Comparison of ENCODE assay signal across 20 cellular contexts in genomic region chr14:70011708-70012107, GRCh38.
DNase-seq lines count a peak whose midpoint lies in the region; ATAC-seq, FAIRE-seq and TF ChIP-seq lines count a peak whose summit lies in the region.
"Had no signal": no experiment of that assay in that cellular context is flagged by ENCODE, and none has a peak within 500 bp of the region (broad histone marks: within the 10 kb centered on the region; RNA-seq: fewer than 3 reads in every experiment).

No MANE protein-coding gene starts in this region.

- H3K27me3 Mint-ChIP-seq in brain, result no peaks in the 10 kb centered on the region
- peaks cover under 1% of the 10 kb centered on the region for H3K27me3 Mint-ChIP-seq in neural progenitor cell (ENCODE audit: insufficient read depth, low read depth)

- H3K36me3 ChIP-seq in neural progenitor cell (peaks cover 28% of the 10 kb centered on the region), small intestine (ENCODE audit: control insufficient read depth in 2 of 2, insufficient read depth in 2 of 2, low read length in 2 of 2) (no peaks in the 10 kb centered on the region)

- peaks cover 57% of the 10 kb centered on the region for H3K4me1 Mint-ChIP-seq in brain
- peaks cover 55% of the 10 kb centered on the region for H3K4me1 Mint-ChIP-seq in neural progenitor cell

- H3K4me1 ChIP-seq in neural progenitor cell (peaks cover 19% of the 10 kb centered on the region), small intestine (ENCODE audit: control insufficient read depth in 2 of 2, insufficient read depth in 1 of 2, low read depth in 1 of 2, low read length in 1 of 2) (no peaks in the 10 kb centered on the region)

- TF ChIP-seq CTCF in brain (conservative IDR thresholded peaks at IDR 0.05) (no peak), neural progenitor cell (IDR thresholded peaks at IDR 0.05) (no peak)

- no peak overlapping the region for H3K4me2 ChIP-seq in neural progenitor cell

- H4K20me1 ChIP-seq in neural progenitor cell (ENCODE audit: low read depth), result peaks cover 23% of the 10 kb centered on the region

- H3K9ac ChIP-seq in neural progenitor cell, result no peak overlapping the region
- H3K9ac ChIP-seq: GM23248 had no signal

- no peak overlapping the region for H2AFZ ChIP-seq in neural progenitor cell (replicated peaks)
- H2AFZ ChIP-seq: GM23248 had no signal

- H3K4me3 ChIP-seq in neural progenitor cell, result no peak overlapping the region
- H3K4me3 ChIP-seq in small intestine (ENCODE audit: low read depth in 1 of 2, low read length in 2 of 2), result no peak overlapping the region
- H3K4me3 ChIP-seq: GM23248 had no signal

- no peak for FAIRE-seq in small intestine (lab: Jason Lieb, UNC)
- FAIRE-seq: H54 had no signal

- H3K36me3 Mint-ChIP-seq in brain, result peaks cover 31% of the 10 kb centered on the region
- H3K36me3 Mint-ChIP-seq in neural progenitor cell, result peaks cover 18% of the 10 kb centered on the region
- H3K36me3 Mint-ChIP-seq: IgD-negative memory B cell had no signal

- H3K9me3 ChIP-seq in neural progenitor cell (ENCODE audit: low read depth) (no peaks in the 10 kb centered on the region), small intestine (ENCODE audit: control insufficient read depth, low read depth) (no peaks in the 10 kb centered on the region)

- H3K27ac ChIP-seq in neural progenitor cell (no peak overlapping the region), small intestine (ENCODE audit: low read depth in 1 of 2, low read length in 1 of 2) (no peak overlapping the region)
- H3K27ac ChIP-seq: GM23248 had no signal

- no peaks in the 10 kb centered on the region for H3K79me2 ChIP-seq in neural progenitor cell (ENCODE audit: low read depth)

- H3K9me3 Mint-ChIP-seq in brain, result no peaks in the 10 kb centered on the region
- no peaks in the 10 kb centered on the region for H3K9me3 Mint-ChIP-seq in neural progenitor cell
- H3K9me3 Mint-ChIP-seq: CD4-positive, alpha-beta T cell; IgD-negative memory B cell had no signal

- WGBS in small intestine, 3 donors, result 89 to 90% (median 90%) methylated on average over 7 of the region's 7 CpGs

- DNase-seq in left cardiac atrium (peak; percentile 26), Right ventricle myocardium inferior (ENCODE audit: missing footprints) (no peak), neural progenitor cell (ENCODE audit: low spot score) (no peak), DMS79 treated with DMSO at 0.1 percent for 48 hours (lab: John Stamatoyannopoulos, UW) (no peak), kidney glomerular epithelial cell (lab: John Stamatoyannopoulos, UW) (no peak), small intestine (no peak)
- DNase-seq: 8988T; ACHN; C1 segment of cervical spinal cord; Calu3; CD4-positive, alpha-beta T cell; DND-41; GDM1; GM23248; KG1 had no signal

- peak in 1 of 2 donors; percentile 43 for ATAC-seq in left cardiac atrium
- no peak for ATAC-seq in Right ventricle myocardium inferior
- ATAC-seq: HCT116 had no signal

- H3K27ac Mint-ChIP-seq in brain (peak overlapping the region in 3 of 5 experiments; percentile 82 to 92 (median 85)), neural progenitor cell (peak overlapping the region; percentile 28)
- H3K27ac Mint-ChIP-seq: B cell; CD4-positive, alpha-beta T cell; IgD-negative memory B cell had no signal

- H3F3A ChIP-seq in neural progenitor cell (ENCODE audit: low read depth), result no peaks in the 10 kb centered on the region

- H3K27me3 ChIP-seq in neural progenitor cell (no peaks in the 10 kb centered on the region), small intestine (ENCODE audit: control insufficient read depth in 2 of 2, insufficient read depth in 2 of 2, low read length in 2 of 2) (no peaks in the 10 kb centered on the region)

- H3K4me3 Mint-ChIP-seq in brain (no peak overlapping the region), neural progenitor cell (peak overlapping the region; percentile 8)
- H3K4me3 Mint-ChIP-seq: B cell; CD4-positive, alpha-beta T cell; IgD-negative memory B cell had no signal

- intact Hi-C loops in left cardiac atrium (cut with DNase I) (no loop called here), Right ventricle myocardium inferior (cut with DNase I) (loop anchor here (10.0 kb wide), 1 partner anchor 137 kb away; the partner anchor contains the start of gene SMOC1)
